In genomic region chr9:89430995-89431394, GRCh38 we compare ENCODE assay signal across 14 cellular contexts.
DNase-seq lines count a peak whose midpoint lies in the region; TF ChIP-seq lines count a peak whose summit lies in the region.
"Had no signal": no experiment of that assay in that cellular context is flagged by ENCODE, and none has a peak within 500 bp of the region (broad histone marks: within the 10 kb centered on the region; RNA-seq: fewer than 3 reads in every experiment).

No MANE protein-coding gene starts in this region.

- H3K9ac ChIP-seq in GM23248 (no peak overlapping the region), colonic mucosa (ENCODE audit: low read depth in 2 of 2, low read length in 2 of 2) (no peak overlapping the region)

- no peak overlapping the region for H3K4me3 ChIP-seq in GM23248
- no peak overlapping the region for H3K4me3 ChIP-seq in colonic mucosa
- H3K4me3 ChIP-seq in osteoblast (ENCODE audit: insufficient read depth, low read length): no peak overlapping the region

- H3K9me3 ChIP-seq in GM23248 (ENCODE audit: low read depth) (no peaks in the 10 kb centered on the region), colonic mucosa (no peaks in the 10 kb centered on the region), osteoblast (ENCODE audit: low read depth, low read length) (no peaks in the 10 kb centered on the region)

- H3K27me3 ChIP-seq in GM23248 (replicated peaks; ENCODE audit: insufficient read depth): no peaks in the 10 kb centered on the region; the same call in 1 of the 2 replicates
- no peaks in the 10 kb centered on the region for H3K27me3 ChIP-seq in colonic mucosa
- no peaks in the 10 kb centered on the region for H3K27me3 ChIP-seq in osteoblast (ENCODE audit: insufficient read depth, low read length)

- H4K20me1 ChIP-seq in GM23248 (ENCODE audit: insufficient read depth) (no peaks in the 10 kb centered on the region), osteoblast (ENCODE audit: insufficient read depth, low read length) (no peaks in the 10 kb centered on the region)

- intact Hi-C loops in colonic mucosa (cut with DNase I): loop anchor here (5.0 kb wide), 1 partner anchor 121 kb away; no protein-coding TSS in a partner anchor

- TF ChIP-seq CTCF in colonic mucosa (IDR thresholded peaks at IDR 0.05) (no peak), osteoblast (IDR thresholded peaks at IDR 0.05; ENCODE audit: extremely low read depth, low read depth, low read length) (no peak), HFFc6 (IDR thresholded peaks at IDR 0.05) (no peak)

- H3K27ac ChIP-seq in GM23248: no peak overlapping the region
- no peak overlapping the region for H3K27ac ChIP-seq in colonic mucosa
- no peak overlapping the region for H3K27ac ChIP-seq in osteoblast (ENCODE audit: low read depth, low read length)
- H3K27ac ChIP-seq: HL-60, WERI-Rb-1 had no signal

- H3K27me3 Mint-ChIP-seq in HFFc6 (ENCODE audit: insufficient read depth): peaks cover 12% of the 10 kb centered on the region
- H3K27me3 Mint-ChIP-seq: brain; effector memory CD8-positive, alpha-beta T cell had no signal

- in situ Hi-C loops in GM23248 (cut with MboI): no loop called here

- H3K79me2 ChIP-seq in GM23248 (ENCODE audit: insufficient read depth) (no peaks in the 10 kb centered on the region), osteoblast (ENCODE audit: insufficient read depth, low read length) (no peaks in the 10 kb centered on the region)

- peaks cover 6% of the 10 kb centered on the region; the same call in 1 of the 2 replicates for H3K4me1 ChIP-seq in GM23248 (ENCODE audit: insufficient read depth)
- peaks cover 13% of the 10 kb centered on the region for H3K4me1 ChIP-seq in colonic mucosa
- H3K4me1 ChIP-seq in osteoblast (ENCODE audit: insufficient read depth, low read length): no peaks in the 10 kb centered on the region

- H3K9me2 ChIP-seq in GM23248 (ENCODE audit: insufficient read depth): no peaks in the 10 kb centered on the region

- H3K27ac Mint-ChIP-seq in HFFc6: no peak overlapping the region
- H3K27ac Mint-ChIP-seq: brain had no signal

- H3K4me2 ChIP-seq in GM23248 (ENCODE audit: unreplicated experiment): no peak overlapping the region
- no peak overlapping the region for H3K4me2 ChIP-seq in osteoblast (ENCODE audit: insufficient read depth, low read length)

- no peaks in the 10 kb centered on the region; the same call in 1 of the 2 replicates for H3K9me3 Mint-ChIP-seq in HFFc6
- H3K9me3 Mint-ChIP-seq: brain; effector memory CD8-positive, alpha-beta T cell had no signal

- H3K36me3 Mint-ChIP-seq in HFFc6 (ENCODE audit: low read depth): no peaks in the 10 kb centered on the region
- H3K36me3 Mint-ChIP-seq: brain had no signal

- no peak overlapping the region for H3K4me3 Mint-ChIP-seq in HFFc6
- H3K4me3 Mint-ChIP-seq: brain; effector memory CD8-positive, alpha-beta T cell had no signal

- H2AFZ ChIP-seq in GM23248 (no peak overlapping the region), osteoblast (ENCODE audit: low read length) (no peak overlapping the region)

- H3F3A ChIP-seq in GM23248 (ENCODE audit: insufficient read depth): no peaks in the 10 kb centered on the region

- DNase-seq in GM23248 (peak; percentile 61), NCI-H460 (ENCODE audit: extremely low read depth, low read depth) (peak; percentile 6), colonic mucosa (peak; percentile 81), osteoblast (ENCODE audit: insufficient read length, low spot score, missing footprints) (peak; percentile 74), NCI-H146 treated with DMSO at 0.1 percent for 48 hours (lab: John Stamatoyannopoulos, UW; ENCODE audit: unreplicated experiment) (no peak), HFFc6 (no peak), Ammon's horn (ENCODE audit: low spot score) (no peak)
- DNase-seq: effector memory CD8-positive, alpha-beta T cell; H7; NCI-H2081 treated with DMSO at 0.1 percent for 48 hours; stimulated activated CD4-positive, alpha-beta T cell treated with anti-CD3 and anti-CD28 coated beads, Interleukin-4, amount 100 ng/mL, for 1 hour; WERI-Rb-1 had no signal

- H3K4me1 Mint-ChIP-seq in HFFc6 (ENCODE audit: low read depth): no peaks in the 10 kb centered on the region

- WGBS in GM23248 (ENCODE audit: low coverage in 1 of 2, low lambda C conversion rate in 2 of 2, missing lambda C conversion rate in 2 of 2), 2 experiments: 20 to 21% methylated on average over 6 of the region's 6 CpGs

- no peaks in the 10 kb centered on the region for H3K36me3 ChIP-seq in GM23248 (ENCODE audit: low read depth)
- no peaks in the 10 kb centered on the region for H3K36me3 ChIP-seq in colonic mucosa
- H3K36me3 ChIP-seq in osteoblast (ENCODE audit: insufficient read depth, low read length): no peaks in the 10 kb centered on the region
- H3K36me3 ChIP-seq: WERI-Rb-1 had no signal

Comparison
In these comparisons a context has a peak if more than half of its experiments do, and no peak if none do; other contexts are left out.
1. DNase-seq: peak in GM23248 (single experiment), NCI-H460 (single experiment), colonic mucosa (single experiment) and osteoblast (single experiment); none in NCI-H146 treated with DMSO at 0.1 percent for 48 hours (single experiment), HFFc6 (single experiment) and Ammon's horn (single experiment).